ENCODE assay signal across 1 cellular context in the genomic region with DNA sequence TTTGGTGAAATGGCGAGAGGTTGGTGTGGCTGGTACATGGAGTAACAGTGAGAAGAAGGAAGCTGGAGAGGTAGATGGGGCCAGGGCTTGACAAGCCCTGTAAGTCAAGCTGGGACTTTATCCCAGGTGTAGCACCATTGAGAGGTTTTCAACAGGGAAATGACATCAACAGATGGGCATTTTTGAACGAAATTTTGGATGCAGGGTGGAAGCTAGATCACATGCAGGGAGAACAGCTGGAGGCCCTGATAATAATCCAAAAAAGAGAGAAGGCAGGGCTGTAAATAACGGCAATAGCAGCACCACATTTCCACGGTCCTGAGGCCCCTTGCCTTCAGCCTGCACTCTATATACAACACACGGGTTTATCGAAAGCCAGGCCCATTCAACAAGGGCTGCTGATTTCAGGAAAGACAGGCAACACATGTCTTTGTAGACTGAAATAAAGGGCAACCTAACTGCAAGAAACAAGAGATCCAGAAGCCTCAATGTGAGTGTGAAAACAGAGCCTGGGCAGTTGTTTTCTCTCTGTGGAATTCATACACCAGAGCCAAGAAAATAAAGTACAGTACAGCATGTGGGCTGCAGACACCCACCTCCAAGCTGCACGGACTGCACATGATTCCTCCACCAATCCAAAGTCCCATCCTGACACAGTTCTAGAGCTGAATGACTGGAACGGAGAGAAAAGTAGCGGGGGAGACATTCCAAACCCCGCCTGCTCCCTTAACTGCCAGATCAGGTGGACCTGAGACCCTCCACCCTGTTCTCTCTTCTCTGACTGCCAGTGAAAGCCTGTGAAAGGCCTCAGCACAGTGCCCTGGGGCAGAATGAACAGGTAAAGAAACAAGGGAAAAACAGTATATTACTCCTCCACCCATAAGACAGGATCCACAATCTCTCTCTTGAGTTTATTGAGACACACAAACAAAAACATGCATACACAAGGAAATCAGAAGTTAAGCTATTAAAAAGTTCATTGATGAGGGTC.
TF ChIP-seq lines count a peak whose summit lies in the region.

No MANE protein-coding gene starts in this region.

TF ChIP-seq in GM23338, 12 proteins besides CTCF, POLR2A, EP300 and RAD21:
- TF ChIP-seq, protein P1, sequence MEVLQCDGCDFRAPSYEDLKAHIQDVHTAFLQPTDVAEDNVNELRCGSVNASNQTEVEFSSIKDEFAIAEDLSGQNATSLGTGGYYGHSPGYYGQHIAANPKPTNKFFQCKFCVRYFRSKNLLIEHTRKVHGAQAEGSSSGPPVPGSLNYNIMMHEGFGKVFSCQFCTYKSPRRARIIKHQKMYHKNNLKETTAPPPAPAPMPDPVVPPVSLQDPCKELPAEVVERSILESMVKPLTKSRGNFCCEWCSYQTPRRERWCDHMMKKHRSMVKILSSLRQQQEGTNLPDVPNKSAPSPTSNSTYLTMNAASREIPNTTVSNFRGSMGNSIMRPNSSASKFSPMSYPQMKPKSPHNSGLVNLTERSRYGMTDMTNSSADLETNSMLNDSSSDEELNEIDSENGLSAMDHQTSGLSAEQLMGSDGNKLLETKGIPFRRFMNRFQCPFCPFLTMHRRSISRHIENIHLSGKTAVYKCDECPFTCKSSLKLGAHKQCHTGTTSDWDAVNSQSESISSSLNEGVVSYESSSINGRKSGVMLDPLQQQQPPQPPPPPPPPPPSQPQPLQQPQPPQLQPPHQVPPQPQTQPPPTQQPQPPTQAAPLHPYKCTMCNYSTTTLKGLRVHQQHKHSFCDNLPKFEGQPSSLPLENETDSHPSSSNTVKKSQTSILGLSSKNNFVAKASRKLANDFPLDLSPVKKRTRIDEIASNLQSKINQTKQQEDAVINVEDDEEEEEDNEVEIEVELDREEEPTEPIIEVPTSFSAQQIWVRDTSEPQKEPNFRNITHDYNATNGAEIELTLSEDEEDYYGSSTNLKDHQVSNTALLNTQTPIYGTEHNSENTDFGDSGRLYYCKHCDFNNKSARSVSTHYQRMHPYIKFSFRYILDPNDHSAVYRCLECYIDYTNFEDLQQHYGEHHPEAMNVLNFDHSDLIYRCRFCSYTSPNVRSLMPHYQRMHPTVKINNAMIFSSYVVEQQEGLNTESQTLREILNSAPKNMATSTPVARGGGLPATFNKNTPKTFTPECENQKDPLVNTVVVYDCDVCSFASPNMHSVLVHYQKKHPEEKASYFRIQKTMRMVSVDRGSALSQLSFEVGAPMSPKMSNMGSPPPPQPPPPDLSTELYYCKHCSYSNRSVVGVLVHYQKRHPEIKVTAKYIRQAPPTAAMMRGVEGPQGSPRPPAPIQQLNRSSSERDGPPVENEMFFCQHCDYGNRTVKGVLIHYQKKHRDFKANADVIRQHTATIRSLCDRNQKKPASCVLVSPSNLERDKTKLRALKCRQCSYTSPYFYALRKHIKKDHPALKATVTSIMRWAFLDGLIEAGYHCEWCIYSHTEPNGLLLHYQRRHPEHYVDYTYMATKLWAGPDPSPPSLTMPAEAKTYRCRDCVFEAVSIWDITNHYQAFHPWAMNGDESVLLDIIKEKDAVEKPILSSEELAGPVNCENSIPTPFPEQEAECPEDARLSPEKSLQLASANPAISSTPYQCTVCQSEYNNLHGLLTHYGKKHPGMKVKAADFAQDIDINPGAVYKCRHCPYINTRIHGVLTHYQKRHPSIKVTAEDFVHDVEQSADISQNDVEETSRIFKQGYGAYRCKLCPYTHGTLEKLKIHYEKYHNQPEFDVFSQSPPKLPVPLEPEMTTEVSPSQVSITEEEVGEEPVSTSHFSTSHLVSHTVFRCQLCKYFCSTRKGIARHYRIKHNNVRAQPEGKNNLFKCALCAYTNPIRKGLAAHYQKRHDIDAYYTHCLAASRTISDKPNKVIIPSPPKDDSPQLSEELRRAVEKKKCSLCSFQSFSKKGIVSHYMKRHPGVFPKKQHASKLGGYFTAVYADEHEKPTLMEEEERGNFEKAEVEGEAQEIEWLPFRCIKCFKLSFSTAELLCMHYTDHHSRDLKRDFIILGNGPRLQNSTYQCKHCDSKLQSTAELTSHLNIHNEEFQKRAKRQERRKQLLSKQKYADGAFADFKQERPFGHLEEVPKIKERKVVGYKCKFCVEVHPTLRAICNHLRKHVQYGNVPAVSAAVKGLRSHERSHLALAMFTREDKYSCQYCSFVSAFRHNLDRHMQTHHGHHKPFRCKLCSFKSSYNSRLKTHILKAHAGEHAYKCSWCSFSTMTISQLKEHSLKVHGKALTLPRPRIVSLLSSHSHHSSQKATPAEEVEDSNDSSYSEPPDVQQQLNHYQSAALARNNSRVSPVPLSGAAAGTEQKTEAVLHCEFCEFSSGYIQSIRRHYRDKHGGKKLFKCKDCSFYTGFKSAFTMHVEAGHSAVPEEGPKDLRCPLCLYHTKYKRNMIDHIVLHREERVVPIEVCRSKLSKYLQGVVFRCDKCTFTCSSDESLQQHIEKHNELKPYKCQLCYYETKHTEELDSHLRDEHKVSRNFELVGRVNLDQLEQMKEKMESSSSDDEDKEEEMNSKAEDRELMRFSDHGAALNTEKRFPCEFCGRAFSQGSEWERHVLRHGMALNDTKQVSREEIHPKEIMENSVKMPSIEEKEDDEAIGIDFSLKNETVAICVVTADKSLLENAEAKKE (CRISPR knock-in tag; IDR thresholded peaks at IDR 0.05), result no peak
- TF ChIP-seq EZH2 (IDR thresholded peaks at IDR 0.05; ENCODE audit: low read depth, unreplicated experiment), result no peak
- TF ChIP-seq JUNB (IDR thresholded peaks at IDR 0.05; ENCODE audit: unreplicated experiment), result no peak
- TF ChIP-seq REST (IDR thresholded peaks at IDR 0.05; ENCODE audit: unreplicated experiment), result no peak
- TF ChIP-seq ZNF331 (CRISPR knock-in tag; IDR thresholded peaks at IDR 0.05; ENCODE audit: low read depth), result no peak
